ENCODE assay signal across 10 cellular contexts in genomic region chr18:70194227-70194890, GRCh38. TPM values are rescaled to one million over a fixed set of nuclear protein-coding genes. Genes with fewer than 3 reads are reported as not detected.
DNase-seq lines count a peak whose midpoint lies in the region; ATAC-seq and TF ChIP-seq lines count a peak whose summit lies in the region.
"Had no signal": no experiment of that assay in that cellular context is flagged by ENCODE, and none has a peak within 500 bp of the region (broad histone marks: within the 10 kb centered on the region; RNA-seq: fewer than 3 reads in every experiment).

No MANE protein-coding gene starts in this region.

- no peaks in the 10 kb centered on the region for H3K9me3 Mint-ChIP-seq in naive thymus-derived CD4-positive, alpha-beta T cell
- H3K9me3 Mint-ChIP-seq in immature natural killer cell: no peaks in the 10 kb centered on the region
- H3K9me3 Mint-ChIP-seq in neural progenitor cell: no peaks in the 10 kb centered on the region

- no peaks in the 10 kb centered on the region for H4K20me1 ChIP-seq in neural progenitor cell (ENCODE audit: low read depth)

- intact Hi-C loops in naive thymus-derived CD4-positive, alpha-beta T cell (cut with micrococcal nuclease): no loop called here

- H3K4me3 Mint-ChIP-seq in naive thymus-derived CD4-positive, alpha-beta T cell: no peak overlapping the region
- H3K4me3 Mint-ChIP-seq in immature natural killer cell (no peak overlapping the region), neural progenitor cell (no peak overlapping the region)

- no peaks in the 10 kb centered on the region for H3K4me1 ChIP-seq in naive thymus-derived CD4-positive, alpha-beta T cell (ENCODE audit: control insufficient read depth in 2 of 2, insufficient read depth in 2 of 2, low read length in 2 of 2)
- H3K4me1 ChIP-seq in neural progenitor cell: no peaks in the 10 kb centered on the region
- H3K4me1 ChIP-seq: BE2C had no signal

- peaks cover 11 to 70% (median 32%) of the 10 kb centered on the region in 5 donors for H3K36me3 Mint-ChIP-seq in naive thymus-derived CD4-positive, alpha-beta T cell
- H3K36me3 Mint-ChIP-seq in immature natural killer cell (peaks cover 11 to 55% (median 18%) of the 10 kb centered on the region in 3 donors), neural progenitor cell (peaks cover 11% of the 10 kb centered on the region)

- H3K9me3 ChIP-seq in naive thymus-derived CD4-positive, alpha-beta T cell (ENCODE audit: control insufficient read depth in 2 of 3, low read length in 3 of 3): no peaks in the 10 kb centered on the region
- no peaks in the 10 kb centered on the region for H3K9me3 ChIP-seq in neural progenitor cell (ENCODE audit: low read depth)
- H3K9me3 ChIP-seq: BE2C had no signal

- CTCF ChIA-PET in naive thymus-derived CD4-positive, alpha-beta T cell (lab: Charles Lee): interaction anchor here (1.1 to 3.9 kb wide), 4 partner anchors 9 to 261 kb away, joined by 4 to 18 read pairs (median 6); no protein-coding TSS in a partner anchor

- H3K36me3 ChIP-seq in GM06990 (ENCODE audit: control insufficient read depth, insufficient read depth, low read length) (peaks cover 1% of the 10 kb centered on the region), neural progenitor cell (peaks cover 11% of the 10 kb centered on the region)
- peaks cover 2 to 91% (median 4%) of the 10 kb centered on the region in 3 experiments for H3K36me3 ChIP-seq in naive thymus-derived CD4-positive, alpha-beta T cell (ENCODE audit: control insufficient read depth in 2 of 3, insufficient read depth in 3 of 3, low read length in 3 of 3)
- H3K36me3 ChIP-seq: BE2C had no signal

- no peak for TF ChIP-seq CTCF in GM06990 (IDR thresholded peaks at IDR 0.05; ENCODE audit: insufficient read depth, low read length, poor library complexity, severe bottlenecking)
- no peak for TF ChIP-seq CTCF in neural progenitor cell (IDR thresholded peaks at IDR 0.05)

- H3K9ac ChIP-seq in neural progenitor cell: no peak overlapping the region

- peaks cover 6% of the 10 kb centered on the region for H3F3A ChIP-seq in neural progenitor cell (ENCODE audit: low read depth)

- H3K4me2 ChIP-seq in neural progenitor cell: no peak overlapping the region

- H3K27me3 Mint-ChIP-seq in naive thymus-derived CD4-positive, alpha-beta T cell: no peaks in the 10 kb centered on the region
- H3K27me3 Mint-ChIP-seq in immature natural killer cell (ENCODE audit: low read depth in 3 of 3) (peaks cover 0 to 1% (median 0%) of the 10 kb centered on the region in 3 donors), neural progenitor cell (ENCODE audit: insufficient read depth, low read depth) (no peaks in the 10 kb centered on the region)

- H3K27ac ChIP-seq in naive thymus-derived CD4-positive, alpha-beta T cell (ENCODE audit: low read depth, low read length): no peak overlapping the region
- no peak overlapping the region for H3K27ac ChIP-seq in neural progenitor cell

- no peaks in the 10 kb centered on the region for H3K79me2 ChIP-seq in neural progenitor cell (ENCODE audit: low read depth)

- H2AFZ ChIP-seq in neural progenitor cell (replicated peaks): no peak overlapping the region

- peak overlapping the region in 1 of 9 donors; percentile 56 for H3K27ac Mint-ChIP-seq in naive thymus-derived CD4-positive, alpha-beta T cell
- no peak overlapping the region for H3K27ac Mint-ChIP-seq in immature natural killer cell
- H3K27ac Mint-ChIP-seq in neural progenitor cell: no peak overlapping the region

- peak; percentile 86 for ATAC-seq in GM18870 (IDR thresholded peaks at IDR 0.05; ENCODE audit: unreplicated experiment)
- ATAC-seq in HG02571 (IDR thresholded peaks at IDR 0.05; ENCODE audit: unreplicated experiment): peak; percentile 80
- ATAC-seq in HG03439 (IDR thresholded peaks at IDR 0.05; ENCODE audit: unreplicated experiment): peak; percentile 86
- ATAC-seq in naive thymus-derived CD4-positive, alpha-beta T cell: no peak

- H3K4me3 ChIP-seq in GM06990 (replicated peaks; ENCODE audit: low read depth, low read length): peak overlapping the region; percentile 53
- H3K4me3 ChIP-seq in naive thymus-derived CD4-positive, alpha-beta T cell (ENCODE audit: low read length): no peak overlapping the region
- H3K4me3 ChIP-seq in neural progenitor cell: no peak overlapping the region

- POLR2A ChIA-PET in naive thymus-derived CD4-positive, alpha-beta T cell (lab: Charles Lee): no interaction called here

- H3K27me3 ChIP-seq in GM06990 (replicated peaks; ENCODE audit: control insufficient read depth, insufficient read depth, low read length) (no peaks in the 10 kb centered on the region), neural progenitor cell (no peaks in the 10 kb centered on the region)
- no peaks in the 10 kb centered on the region for H3K27me3 ChIP-seq in naive thymus-derived CD4-positive, alpha-beta T cell (ENCODE audit: control insufficient read depth in 2 of 2, insufficient read depth in 2 of 2, low read length in 2 of 2)
- H3K27me3 ChIP-seq: BE2C had no signal

- H3K4me1 Mint-ChIP-seq in naive thymus-derived CD4-positive, alpha-beta T cell: peaks cover 0 to 17% (median 2%) of the 10 kb centered on the region in 7 donors
- H3K4me1 Mint-ChIP-seq in immature natural killer cell (no peaks in the 10 kb centered on the region), neural progenitor cell (peaks cover 9% of the 10 kb centered on the region)

- DNase-seq in GM06990 (ENCODE audit: extremely low read depth, insufficient read length): peak; percentile 69
- no peak for DNase-seq in naive thymus-derived CD4-positive, alpha-beta T cell
- no peak for DNase-seq in immature natural killer cell
- no peak for DNase-seq in NCI-H446 (lab: John Stamatoyannopoulos, UW)
- no peak for DNase-seq in neural progenitor cell (ENCODE audit: low spot score)
- DNase-seq: aorta, BE2C had no signal

RNA-seq across cellular contexts. Expression of gene RTTN, which starts 11.1 kb away (rescaled TPM):
- 10 to 100 TPM; 26.8 to 33.2 (median 28.2) TPM for total RNA-seq in naive thymus-derived CD4-positive, alpha-beta T cell
- 1 to 10 TPM; 2.8 to 8.3 TPM for polyA plus RNA-seq in naive thymus-derived CD4-positive, alpha-beta T cell
- polyA plus RNA-seq in immature natural killer cell: 1 to 10 TPM; 1.8 to 5.2 (median 2.4) TPM
- 44.4 and 52.4 TPM in 2 replicates for total RNA-seq in neural progenitor cell (ENCODE audit: low replicate concordance)
